ENCODE assay signal across 4 cellular contexts in the genomic region with DNA sequence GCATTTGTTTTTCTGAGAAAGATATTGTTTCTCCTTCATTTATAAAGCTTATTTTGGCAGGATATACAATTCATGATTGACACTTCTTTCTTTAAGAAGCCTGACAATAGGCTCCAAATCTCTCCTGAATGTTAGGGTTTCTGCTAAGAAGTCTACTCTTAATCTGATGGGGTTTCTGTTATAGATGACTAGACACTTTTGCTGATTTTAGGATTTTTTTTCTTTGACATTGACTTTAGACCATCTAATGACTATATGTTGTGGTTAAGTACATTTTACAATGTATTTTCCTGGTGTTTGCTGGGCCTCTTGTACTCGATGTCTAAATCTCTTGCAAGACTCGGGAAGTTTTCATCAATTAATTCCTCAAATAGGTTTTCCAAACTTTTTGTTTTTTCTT.
A peak's percentile ranks its signal among the peaks of the same experiment; 100 is the strongest.
TF ChIP-seq lines count a peak whose summit lies in the region.

No MANE protein-coding gene starts in this region.

TF ChIP-seq in HepG2, 621 proteins besides CTCF, POLR2A, EP300 and RAD21:
- TF ChIP-seq ZNF773 (CRISPR knock-in tag; IDR thresholded peaks at IDR 0.05; ENCODE audit: borderline replicate concordance) (no peak), NFE2L2 (IDR thresholded peaks at IDR 0.05; ENCODE audit: low read length) (peak; percentile 32; the same call in 1 of the 2 replicates), MAFK (conservative IDR thresholded peaks at IDR 0.05 in 1 of 2, IDR thresholded peaks at IDR 0.05 in 1 of 2; ENCODE audit: low read length in 2 of 2) (peak; percentile 46 to 64; a peak in 3 of 4 replicates), MAFF (IDR thresholded peaks at IDR 0.05; ENCODE audit: low read depth, low read length) (peak; percentile 27; the same call in 1 of the 2 replicates)

TF ChIP-seq in A549, 52 proteins besides CTCF, POLR2A, EP300 and RAD21:
- TF ChIP-seq CHD4 (IDR thresholded peaks at IDR 0.05; ENCODE audit: borderline replicate concordance) = no peak
- no peak for TF ChIP-seq FOSL2 (IDR thresholded peaks at IDR 0.05)
- no peak for TF ChIP-seq FOSL2 (CRISPR knock-in tag; IDR thresholded peaks at IDR 0.05)
- TF ChIP-seq NFE2L2 (conservative IDR thresholded peaks at IDR 0.05; ENCODE audit: low read length) = no peak
- peak; percentile 62 for TF ChIP-seq MAFK (IDR thresholded peaks at IDR 0.05; ENCODE audit: partially characterized antibody)
- no peak for TF ChIP-seq RFX5 (IDR thresholded peaks at IDR 0.05)

TF ChIP-seq in IMR-90, 13 proteins besides CTCF, POLR2A, EP300 and RAD21:
- no peak for TF ChIP-seq SMC3 (IDR thresholded peaks at IDR 0.05; ENCODE audit: low read depth, low read length)
- 0 out of 2 replicates have a peak, but pooled peaks have one; percentile 19 for TF ChIP-seq NFE2L2 (IDR thresholded peaks at IDR 0.05; ENCODE audit: low read depth, low read length)
- no peak for TF ChIP-seq CEBPB (IDR thresholded peaks at IDR 0.05; ENCODE audit: low read depth, low read length)
- TF ChIP-seq MAFK (IDR thresholded peaks at IDR 0.05; ENCODE audit: low read depth, low read length) = peak; percentile 42; the same call in 1 of the 2 replicates

TF ChIP-seq in K562, 482 proteins besides CTCF, POLR2A, EP300 and RAD21:
- TF ChIP-seq MAFG (tag; conservative IDR thresholded peaks at IDR 0.05) = peak; percentile 40; the same call in 1 of the 2 replicates
- no peak for TF ChIP-seq KAT2B (IDR thresholded peaks at IDR 0.05; ENCODE audit: low read depth, low read length)
- TF ChIP-seq BRF1 (IDR thresholded peaks at IDR 0.05; ENCODE audit: borderline replicate concordance, extremely low read depth, insufficient read length) = no peak
- no peak for TF ChIP-seq RBBP5 (IDR thresholded peaks at IDR 0.05; ENCODE audit: borderline replicate concordance, insufficient read depth, low read length, poor library complexity, severe bottlenecking)
- TF ChIP-seq EZH2 (IDR thresholded peaks at IDR 0.05; ENCODE audit: borderline replicate concordance, low read depth, low read length) = no peak
- no peak for TF ChIP-seq MBD2 (IDR thresholded peaks at IDR 0.05; ENCODE audit: borderline replicate concordance, low read depth)
- 0 out of 2 replicates have a peak, but pooled peaks have one; percentile 22 for TF ChIP-seq C11orf30 (IDR thresholded peaks at IDR 0.05; ENCODE audit: low read depth)
- no peak for TF ChIP-seq ESRRB (CRISPR knock-in tag; IDR thresholded peaks at IDR 0.05; ENCODE audit: borderline replicate concordance)
- TF ChIP-seq POLR3A (IDR thresholded peaks at IDR 0.05; ENCODE audit: borderline replicate concordance, extremely low read depth, insufficient read depth, insufficient read length) = no peak
- peak; percentile 74 for TF ChIP-seq ZNF316 (IDR thresholded peaks at IDR 0.05)
- TF ChIP-seq ZNF696 (CRISPR knock-in tag; conservative IDR thresholded peaks at IDR 0.05) = no peak
- no peak for TF ChIP-seq RFX5 (IDR thresholded peaks at IDR 0.05; ENCODE audit: low read depth, low read length)
- TF ChIP-seq, protein P1, sequence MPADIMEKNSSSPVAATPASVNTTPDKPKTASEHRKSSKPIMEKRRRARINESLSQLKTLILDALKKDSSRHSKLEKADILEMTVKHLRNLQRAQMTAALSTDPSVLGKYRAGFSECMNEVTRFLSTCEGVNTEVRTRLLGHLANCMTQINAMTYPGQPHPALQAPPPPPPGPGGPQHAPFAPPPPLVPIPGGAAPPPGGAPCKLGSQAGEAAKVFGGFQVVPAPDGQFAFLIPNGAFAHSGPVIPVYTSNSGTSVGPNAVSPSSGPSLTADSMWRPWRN (IDR thresholded peaks at IDR 0.05; ENCODE audit: low read depth) = no peak
- no peak for TF ChIP-seq POLR2H (tag; IDR thresholded peaks at IDR 0.05; ENCODE audit: low read depth)
- TF ChIP-seq, protein P2, sequence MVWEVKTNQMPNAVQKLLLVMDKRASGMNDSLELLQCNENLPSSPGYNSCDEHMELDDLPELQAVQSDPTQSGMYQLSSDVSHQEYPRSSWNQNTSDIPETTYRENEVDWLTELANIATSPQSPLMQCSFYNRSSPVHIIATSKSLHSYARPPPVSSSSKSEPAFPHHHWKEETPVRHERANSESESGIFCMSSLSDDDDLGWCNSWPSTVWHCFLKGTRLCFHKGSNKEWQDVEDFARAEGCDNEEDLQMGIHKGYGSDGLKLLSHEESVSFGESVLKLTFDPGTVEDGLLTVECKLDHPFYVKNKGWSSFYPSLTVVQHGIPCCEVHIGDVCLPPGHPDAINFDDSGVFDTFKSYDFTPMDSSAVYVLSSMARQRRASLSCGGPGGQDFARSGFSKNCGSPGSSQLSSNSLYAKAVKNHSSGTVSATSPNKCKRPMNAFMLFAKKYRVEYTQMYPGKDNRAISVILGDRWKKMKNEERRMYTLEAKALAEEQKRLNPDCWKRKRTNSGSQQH (CRISPR knock-in tag; IDR thresholded peaks at IDR 0.05) = no peak
TF ChIP-seq in K562: peak in this region for 3.
